1 cellular context compared by ENCODE assay signal in the genomic region with DNA sequence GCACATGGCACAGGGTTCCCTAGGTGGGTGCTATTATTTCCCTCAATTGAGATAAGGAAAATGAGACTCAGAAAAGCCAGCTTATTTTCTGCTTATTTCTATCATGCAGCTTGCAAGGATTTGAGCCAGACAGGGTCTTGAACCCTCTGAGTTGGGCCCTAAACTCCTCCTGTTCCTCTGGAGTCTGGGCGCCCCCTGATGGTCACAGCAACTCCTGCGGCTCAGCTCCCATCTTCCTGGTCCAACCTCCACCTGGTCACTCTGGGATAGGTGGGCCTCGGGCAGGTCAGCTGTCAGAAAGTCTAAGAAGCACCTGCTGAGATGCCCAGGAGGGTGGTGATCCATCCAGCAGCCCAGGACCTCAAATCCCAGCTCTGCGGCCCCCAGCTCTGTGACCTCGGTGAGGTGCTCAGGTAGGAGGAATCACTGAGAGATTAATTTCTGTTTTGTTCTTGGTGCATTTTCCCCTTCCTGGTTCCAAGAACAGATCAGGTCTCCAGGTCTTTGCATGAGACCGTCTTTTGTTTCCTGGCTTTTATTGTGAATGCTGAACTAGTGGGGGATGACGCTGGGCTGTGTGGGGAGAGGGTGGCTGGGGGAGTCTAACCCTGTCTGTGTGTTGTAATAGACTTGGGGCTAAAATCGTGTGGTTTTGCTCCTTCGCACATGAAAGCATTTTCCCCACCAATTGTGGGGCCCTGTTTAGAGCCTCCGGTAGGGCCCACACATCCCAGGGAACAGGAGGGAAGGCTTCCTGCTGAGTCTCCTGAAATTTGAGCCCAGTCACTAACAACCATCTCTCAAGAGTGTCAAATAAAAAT.
TF ChIP-seq lines count a peak whose summit lies in the region.

No MANE protein-coding gene starts in this region.

TF ChIP-seq in GM12878, 131 proteins besides CTCF, POLR2A, EP300 and RAD21 (continued from another document):
- no peak for TF ChIP-seq SUPT20H (IDR thresholded peaks at IDR 0.05; ENCODE audit: borderline replicate concordance, control insufficient read depth, low read depth, low read length)
- no peak for TF ChIP-seq MYC (IDR thresholded peaks at IDR 0.05; ENCODE audit: insufficient read depth, insufficient read length, insufficient replicate concordance, low read length, severe bottlenecking)
- peak; percentile 42; the same call in 1 of the 2 replicates for TF ChIP-seq YY1 (IDR thresholded peaks at IDR 0.05; ENCODE audit: low read depth, low read length)
- no peak for TF ChIP-seq RFX5 (IDR thresholded peaks at IDR 0.05; ENCODE audit: low read depth, low read length)
- TF ChIP-seq, protein P1, sequence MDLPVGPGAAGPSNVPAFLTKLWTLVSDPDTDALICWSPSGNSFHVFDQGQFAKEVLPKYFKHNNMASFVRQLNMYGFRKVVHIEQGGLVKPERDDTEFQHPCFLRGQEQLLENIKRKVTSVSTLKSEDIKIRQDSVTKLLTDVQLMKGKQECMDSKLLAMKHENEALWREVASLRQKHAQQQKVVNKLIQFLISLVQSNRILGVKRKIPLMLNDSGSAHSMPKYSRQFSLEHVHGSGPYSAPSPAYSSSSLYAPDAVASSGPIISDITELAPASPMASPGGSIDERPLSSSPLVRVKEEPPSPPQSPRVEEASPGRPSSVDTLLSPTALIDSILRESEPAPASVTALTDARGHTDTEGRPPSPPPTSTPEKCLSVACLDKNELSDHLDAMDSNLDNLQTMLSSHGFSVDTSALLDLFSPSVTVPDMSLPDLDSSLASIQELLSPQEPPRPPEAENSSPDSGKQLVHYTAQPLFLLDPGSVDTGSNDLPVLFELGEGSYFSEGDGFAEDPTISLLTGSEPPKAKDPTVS (IDR thresholded peaks at IDR 0.05; ENCODE audit: low read depth, low read length): no peak
- no peak for TF ChIP-seq ZNF274 (IDR thresholded peaks at IDR 0.05; ENCODE audit: insufficient read depth, insufficient read length)
- TF ChIP-seq, protein P2, sequence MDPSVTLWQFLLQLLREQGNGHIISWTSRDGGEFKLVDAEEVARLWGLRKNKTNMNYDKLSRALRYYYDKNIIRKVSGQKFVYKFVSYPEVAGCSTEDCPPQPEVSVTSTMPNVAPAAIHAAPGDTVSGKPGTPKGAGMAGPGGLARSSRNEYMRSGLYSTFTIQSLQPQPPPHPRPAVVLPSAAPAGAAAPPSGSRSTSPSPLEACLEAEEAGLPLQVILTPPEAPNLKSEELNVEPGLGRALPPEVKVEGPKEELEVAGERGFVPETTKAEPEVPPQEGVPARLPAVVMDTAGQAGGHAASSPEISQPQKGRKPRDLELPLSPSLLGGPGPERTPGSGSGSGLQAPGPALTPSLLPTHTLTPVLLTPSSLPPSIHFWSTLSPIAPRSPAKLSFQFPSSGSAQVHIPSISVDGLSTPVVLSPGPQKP (IDR thresholded peaks at IDR 0.05; ENCODE audit: low read depth, low read length): no peak
- no peak for TF ChIP-seq CHD1 (IDR thresholded peaks at IDR 0.05; ENCODE audit: low read depth, low read length)
- TF ChIP-seq, protein P3, sequence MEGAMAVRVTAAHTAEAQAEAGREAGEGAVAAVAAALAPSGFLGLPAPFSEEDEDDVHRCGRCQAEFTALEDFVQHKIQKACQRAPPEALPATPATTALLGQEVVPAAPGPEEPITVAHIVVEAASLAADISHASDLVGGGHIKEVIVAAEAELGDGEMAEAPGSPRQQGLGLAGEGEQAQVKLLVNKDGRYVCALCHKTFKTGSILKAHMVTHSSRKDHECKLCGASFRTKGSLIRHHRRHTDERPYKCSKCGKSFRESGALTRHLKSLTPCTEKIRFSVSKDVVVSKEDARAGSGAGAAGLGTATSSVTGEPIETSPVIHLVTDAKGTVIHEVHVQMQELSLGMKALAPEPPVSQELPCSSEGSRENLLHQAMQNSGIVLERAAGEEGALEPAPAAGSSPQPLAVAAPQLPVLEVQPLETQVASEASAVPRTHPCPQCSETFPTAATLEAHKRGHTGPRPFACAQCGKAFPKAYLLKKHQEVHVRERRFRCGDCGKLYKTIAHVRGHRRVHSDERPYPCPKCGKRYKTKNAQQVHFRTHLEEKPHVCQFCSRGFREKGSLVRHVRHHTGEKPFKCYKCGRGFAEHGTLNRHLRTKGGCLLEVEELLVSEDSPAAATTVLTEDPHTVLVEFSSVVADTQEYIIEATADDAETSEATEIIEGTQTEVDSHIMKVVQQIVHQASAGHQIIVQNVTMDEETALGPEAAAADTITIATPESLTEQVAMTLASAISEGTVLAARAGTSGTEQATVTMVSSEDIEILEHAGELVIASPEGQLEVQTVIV (IDR thresholded peaks at IDR 0.05; ENCODE audit: borderline replicate concordance, partially characterized antibody): no peak
- TF ChIP-seq SMC3 (IDR thresholded peaks at IDR 0.05; ENCODE audit: borderline replicate concordance, low read length): peak; percentile 83
- TF ChIP-seq MXI1 (IDR thresholded peaks at IDR 0.05; ENCODE audit: low read depth, low read length): no peak
